22 cellular contexts compared by ENCODE assay signal in the genomic region with DNA sequence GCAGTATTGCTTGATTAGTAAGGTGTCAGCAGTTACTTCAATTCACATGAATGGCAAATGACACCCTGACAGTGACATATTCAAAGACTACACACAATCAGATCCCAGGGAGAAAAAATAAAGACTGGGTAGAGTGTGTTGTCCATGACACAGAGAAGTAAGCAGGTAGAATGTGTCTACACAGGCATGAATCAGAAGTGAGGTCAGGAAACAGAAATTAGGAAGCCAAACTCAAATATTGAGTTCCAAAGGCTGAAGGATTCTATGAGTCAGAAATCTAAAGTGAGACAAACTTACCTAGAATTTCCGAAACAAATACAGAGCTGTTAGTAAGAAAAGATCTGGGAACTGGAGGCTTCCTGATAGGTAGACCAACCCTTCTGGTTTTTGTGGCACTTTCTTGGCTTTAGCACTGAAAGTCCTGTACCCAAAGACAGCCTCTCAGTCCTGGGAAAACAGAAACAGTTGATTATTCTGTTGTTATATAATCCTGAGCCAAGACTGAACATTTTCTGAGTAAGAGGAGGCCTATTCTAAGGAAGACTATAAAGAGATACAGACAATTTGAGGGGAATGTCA. TPM values are rescaled to one million over a fixed set of nuclear protein-coding genes. Genes with fewer than 3 reads are reported as not detected.
"Had no signal": no experiment of that assay in that cellular context is flagged by ENCODE, and none has a peak within 500 bp of the region (broad histone marks: within the 10 kb centered on the region; RNA-seq: fewer than 3 reads in every experiment).

No MANE protein-coding gene starts in this region.

- H3K4me1 Mint-ChIP-seq: stimulated activated naive CD8-positive, alpha-beta T cell treated with anti-CD3 and anti-CD28 coated beads, Interleukin-15, amount 100 ng/mL, for 72 hours had no signal

- ATAC-seq: effector memory CD8-positive, alpha-beta T cell; gastrocnemius medialis; heart right ventricle; natural killer cell treated with Interleukin-12 subunit alpha and Interleukin-12 subunit beta and Interleukin-15 and Interleukin-18, amount 100 ng/mL, for 72 hours; stimulated activated naive CD8-positive, alpha-beta T cell treated with anti-CD3 and anti-CD28 coated beads, Interleukin-15, amount 100 ng/mL, for 72 hours had no signal

- H3K4me1 ChIP-seq: gastrocnemius medialis, heart right ventricle, upper lobe of left lung had no signal

- DNase-seq: activated CD4-positive, alpha-beta T cell treated with anti-CD3 and anti-CD28 coated beads for 1 hour; activated CD4-positive, alpha-beta T cell treated with anti-CD3 and anti-CD28 coated beads, Interleukin-2, amount 50 U/mL, for 48 hours; activated naive CD4-positive, alpha-beta T cell; dermis blood vessel endothelial cell; effector memory CD8-positive, alpha-beta T cell; gastrocnemius medialis; heart right ventricle; mesendoderm; posterior cingulate gyrus; stimulated activated CD4-positive, alpha-beta T cell treated with anti-CD3 and anti-CD28 coated beads, Interleukin-2, amount 100 ng/mL, for 48 hours; stimulated activated naive CD8-positive, alpha-beta T cell treated with anti-CD3 and anti-CD28 coated beads, Interleukin-15, amount 100 ng/mL, for 72 hours; SW 1271; T-helper 2 cell; upper lobe of left lung had no signal

- H3K4me3 Mint-ChIP-seq: effector memory CD8-positive, alpha-beta T cell; natural killer cell treated with Interleukin-12 subunit alpha and Interleukin-12 subunit beta and Interleukin-15 and Interleukin-18, amount 100 ng/mL, for 72 hours; stimulated activated naive CD8-positive, alpha-beta T cell treated with anti-CD3 and anti-CD28 coated beads, Interleukin-15, amount 100 ng/mL, for 72 hours had no signal

- H3K36me3 Mint-ChIP-seq: natural killer cell treated with Interleukin-12 subunit alpha and Interleukin-12 subunit beta and Interleukin-15 and Interleukin-18, amount 100 ng/mL, for 72 hours had no signal

- H3K27me3 ChIP-seq: gastrocnemius medialis, heart right ventricle, upper lobe of left lung had no signal

- H3K27ac ChIP-seq: gastrocnemius medialis, heart right ventricle, skin epidermis, upper lobe of left lung, VCaP had no signal

- H3K27ac Mint-ChIP-seq: effector memory CD8-positive, alpha-beta T cell; natural killer cell treated with Interleukin-12 subunit alpha and Interleukin-12 subunit beta and Interleukin-15 and Interleukin-18, amount 100 ng/mL, for 72 hours had no signal

- H3K9me3 Mint-ChIP-seq: effector memory CD8-positive, alpha-beta T cell; natural killer cell treated with Interleukin-12 subunit alpha and Interleukin-12 subunit beta and Interleukin-15 and Interleukin-18, amount 100 ng/mL, for 72 hours; stimulated activated naive CD8-positive, alpha-beta T cell treated with anti-CD3 and anti-CD28 coated beads, Interleukin-15, amount 100 ng/mL, for 72 hours had no signal

RNA-seq across cellular contexts. Expression of a gene that starts 24.3 kb away (rescaled TPM):
- total RNA-seq: astrocyte; cardiac septum; dermis blood vessel endothelial cell; epithelial cell of proximal tubule; gastrocnemius medialis; heart right ventricle; lower leg skin; natural killer cell treated with Interleukin-12 subunit alpha and Interleukin-12 subunit beta and Interleukin-15 and Interleukin-18, amount 100 ng/mL, for 72 hours; upper lobe of left lung had no signal
- polyA plus RNA-seq: adipose tissue, heart right ventricle had no signal
